In the genomic region with DNA sequence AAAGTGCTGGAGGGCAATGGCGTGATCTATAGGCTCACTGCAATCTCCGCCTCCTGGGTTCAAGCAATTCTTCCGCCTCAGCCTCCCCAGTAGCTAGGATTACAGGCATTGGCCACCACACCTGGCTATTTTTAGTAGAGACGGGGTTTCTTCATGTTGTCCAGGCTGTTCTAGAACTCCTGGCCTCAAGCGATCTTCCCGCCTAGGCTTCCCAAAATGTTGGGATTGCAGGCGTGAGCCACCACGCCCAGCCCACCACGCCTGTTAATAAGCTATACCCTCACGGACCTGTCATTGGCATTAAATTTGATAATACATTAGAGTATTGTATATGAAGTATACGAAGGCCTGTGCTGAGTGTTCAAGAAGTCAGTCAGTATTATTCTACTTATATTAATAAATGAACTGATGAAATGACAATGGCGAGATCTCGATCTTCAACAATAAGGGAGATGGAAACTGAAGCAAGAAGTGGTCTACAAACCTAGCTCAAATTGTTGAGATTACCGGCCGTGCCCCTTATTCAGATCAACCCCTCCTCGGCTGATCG, we compare ENCODE assay signal across 8 cellular contexts. TPM values are rescaled to one million over a fixed set of nuclear protein-coding genes. Genes with fewer than 3 reads are reported as not detected.
DNase-seq lines count a peak whose midpoint lies in the region; ATAC-seq, FAIRE-seq and TF ChIP-seq lines count a peak whose summit lies in the region.

No MANE protein-coding gene starts in this region.

- no peaks in the 10 kb centered on the region for H3K36me3 ChIP-seq in WERI-Rb-1
- no peaks in the 10 kb centered on the region for H3K36me3 ChIP-seq in small intestine (ENCODE audit: control insufficient read depth in 2 of 2, insufficient read depth in 2 of 2, low read length in 2 of 2)

- WGBS in right cardiac atrium = 29% methylated on average over 17 of the region's 17 CpGs
- WGBS in small intestine, 3 donors = 22 to 28% (median 27%) methylated on average over 17 of the region's 17 CpGs

- DNase-seq in WERI-Rb-1 (no peak), right cardiac atrium (no peak), small intestine (no peak), NCI-H1105 treated with DMSO at 0.1 percent for 48 hours (lab: John Stamatoyannopoulos, UW) (no peak), activated gamma-delta T cell (lab: John Stamatoyannopoulos, UW) (no peak)

- H3K27me3 ChIP-seq in WERI-Rb-1 (ENCODE audit: insufficient read depth, low read depth, severe bottlenecking) = no peaks in the 10 kb centered on the region
- H3K27me3 ChIP-seq in right cardiac atrium (ENCODE audit: control insufficient read depth, insufficient read depth) = no peaks in the 10 kb centered on the region
- no peaks in the 10 kb centered on the region for H3K27me3 ChIP-seq in small intestine (ENCODE audit: control insufficient read depth in 2 of 2, insufficient read depth in 2 of 2, low read length in 2 of 2)

- H3K9me3 ChIP-seq in WERI-Rb-1 (ENCODE audit: severe bottlenecking) = peaks cover 4% of the 10 kb centered on the region
- H3K9me3 ChIP-seq in right cardiac atrium (ENCODE audit: control insufficient read depth, low read length) = no peaks in the 10 kb centered on the region
- no peaks in the 10 kb centered on the region for H3K9me3 ChIP-seq in small intestine (ENCODE audit: control insufficient read depth, low read depth)

- intact Hi-C loops in right cardiac atrium (cut with DNase I) = no loop called here

- H3K27ac ChIP-seq in WERI-Rb-1 = peak overlapping the region; percentile 14
- H3K27ac ChIP-seq in right cardiac atrium (ENCODE audit: low read length) = no peak overlapping the region
- H3K27ac ChIP-seq in small intestine (ENCODE audit: low read depth in 1 of 2, low read length in 1 of 2) = peak overlapping the region; percentile 12 to 69

- peak; percentile 72 for TF ChIP-seq POLR2A in GM19099 (IDR thresholded peaks at IDR 0.05; ENCODE audit: extremely low read depth, insufficient read length, low read depth)

- H3K4me3 ChIP-seq in WERI-Rb-1 (ENCODE audit: low read depth, low read length) = peak overlapping the region; percentile 81
- H3K4me3 ChIP-seq in right cardiac atrium (ENCODE audit: low read length) = peak overlapping the region; percentile 73
- peak overlapping the region; percentile 54 to 61 for H3K4me3 ChIP-seq in small intestine (ENCODE audit: low read depth in 1 of 2, low read length in 2 of 2)

- H3K4me1 ChIP-seq in right cardiac atrium (ENCODE audit: control insufficient read depth, insufficient read depth, low read length) (peaks cover 2% of the 10 kb centered on the region), small intestine (ENCODE audit: control insufficient read depth in 2 of 2, insufficient read depth in 1 of 2, low read depth in 1 of 2, low read length in 1 of 2) (peaks cover 0 to 4% of the 10 kb centered on the region in 2 donors)

- TF ChIP-seq CTCF in WERI-Rb-1 (IDR thresholded peaks at IDR 0.05; ENCODE audit: low read depth, low read length) = no peak

- ATAC-seq in right cardiac atrium (no peak), GM18519 (IDR thresholded peaks at IDR 0.05; ENCODE audit: low FRiP score, unreplicated experiment) (no peak), HG03342 (IDR thresholded peaks at IDR 0.05; ENCODE audit: unreplicated experiment) (no peak)

- no peak for FAIRE-seq in small intestine (lab: Jason Lieb, UNC)

RNA-seq across cellular contexts. Expression of gene BCAS3, which starts 0.8 kb away (rescaled TPM):
- total RNA-seq in right cardiac atrium = 10 to 100 TPM; 19.0 to 19.6 (median 19.3) TPM
- 6.6 TPM for polyA plus RNA-seq in right cardiac atrium
- 1 to 10 TPM; 4.4 to 4.9 (median 4.7) TPM for polyA plus RNA-seq in small intestine
